In the genomic region with DNA sequence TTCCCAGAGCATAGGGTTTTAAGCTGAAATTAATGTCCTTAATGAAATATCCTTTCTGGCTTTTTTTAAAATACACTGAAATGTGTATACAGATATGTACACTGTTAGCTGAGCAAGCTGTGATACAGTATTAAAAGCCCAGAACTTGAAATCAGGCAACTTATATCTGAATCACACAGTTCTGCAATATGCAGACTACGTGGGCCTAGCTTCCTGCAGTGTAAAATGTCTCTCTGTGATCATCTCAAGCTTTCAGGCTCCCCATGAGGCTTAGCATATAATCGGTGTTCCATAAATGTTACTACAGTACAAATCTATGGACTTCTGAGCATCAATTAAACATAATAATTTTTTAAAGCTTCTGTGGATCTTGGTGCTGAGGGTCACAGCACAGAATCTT, we compare ENCODE assay signal across 16 cellular contexts. TPM values are rescaled to one million over a fixed set of nuclear protein-coding genes. Genes with fewer than 3 reads are reported as not detected.
DNase-seq lines count a peak whose midpoint lies in the region; ATAC-seq, FAIRE-seq and TF ChIP-seq lines count a peak whose summit lies in the region.
"Had no signal": no experiment of that assay in that cellular context is flagged by ENCODE, and none has a peak within 500 bp of the region (broad histone marks: within the 10 kb centered on the region; RNA-seq: fewer than 3 reads in every experiment).

No MANE protein-coding gene starts in this region.

- H3K4me3 Mint-ChIP-seq in activated CD4-positive, alpha-beta T cell treated with anti-CD3 and anti-CD28 coated beads, Interleukin-2, amount 10 ng/mL, durations not matched to agents 24 days and 14 days, result peak overlapping the region; percentile 79
- H3K4me3 Mint-ChIP-seq in activated naive CD8-positive, alpha-beta T cell treated with anti-CD3 and anti-CD28 coated beads for 36 hours, result peak overlapping the region; percentile 72
- H3K4me3 Mint-ChIP-seq: natural killer cell treated with Interleukin-12 subunit alpha and Interleukin-12 subunit beta and Interleukin-15 and Interleukin-18, amount 100 ng/mL, for 72 hours had no signal

- peak; percentile 39 for ATAC-seq in HG02852 (IDR thresholded peaks at IDR 0.05; ENCODE audit: unreplicated experiment)
- ATAC-seq in gastrocnemius medialis, result no peak
- ATAC-seq in left cardiac atrium, result no peak
- ATAC-seq: left ventricle myocardium superior had no signal

- H3K27me3 Mint-ChIP-seq in activated CD4-positive, alpha-beta T cell treated with anti-CD3 and anti-CD28 coated beads, Interleukin-2, amount 10 ng/mL, durations not matched to agents 24 days and 14 days, result peaks cover 3% of the 10 kb centered on the region
- H3K27me3 Mint-ChIP-seq in activated naive CD8-positive, alpha-beta T cell treated with anti-CD3 and anti-CD28 coated beads for 36 hours, result peaks cover 6% of the 10 kb centered on the region

- no peaks in the 10 kb centered on the region for H3K9me3 ChIP-seq in smooth muscle cell (replicated peaks; ENCODE audit: low read depth)
- H3K9me3 ChIP-seq in gastrocnemius medialis, result no peaks in the 10 kb centered on the region

- H3K27me3 ChIP-seq in smooth muscle cell (ENCODE audit: low read depth), result no peaks in the 10 kb centered on the region
- no peaks in the 10 kb centered on the region for H3K27me3 ChIP-seq in gastrocnemius medialis

- H3K36me3 Mint-ChIP-seq in activated CD4-positive, alpha-beta T cell treated with anti-CD3 and anti-CD28 coated beads, Interleukin-2, amount 10 ng/mL, durations not matched to agents 24 days and 14 days (ENCODE audit: low read depth), result no peaks in the 10 kb centered on the region
- H3K36me3 Mint-ChIP-seq in activated naive CD8-positive, alpha-beta T cell treated with anti-CD3 and anti-CD28 coated beads for 36 hours, result peaks cover 4% of the 10 kb centered on the region
- H3K36me3 Mint-ChIP-seq: natural killer cell treated with Interleukin-12 subunit alpha and Interleukin-12 subunit beta and Interleukin-15 and Interleukin-18, amount 100 ng/mL, for 72 hours had no signal

- intact Hi-C loops in activated CD4-positive, alpha-beta T cell treated with anti-CD3 and anti-CD28 coated beads, Interleukin-2, amount 10 ng/mL, durations not matched to agents 24 days and 14 days (cut with micrococcal nuclease), result no loop called here
- intact Hi-C loops in gastrocnemius medialis (cut with DNase I; ENCODE audit: low total_unique reads), result no loop called here
- intact Hi-C loops in left cardiac atrium (cut with DNase I), result no loop called here

- peak overlapping the region; percentile 66 for H3K27ac ChIP-seq in smooth muscle cell (ENCODE audit: low read depth)
- no peak overlapping the region for H3K27ac ChIP-seq in gastrocnemius medialis
- H3K27ac ChIP-seq: HL-60, VCaP had no signal

- H3K79me2 ChIP-seq in smooth muscle cell (ENCODE audit: low read depth), result no peaks in the 10 kb centered on the region

- TF ChIP-seq CTCF in smooth muscle cell (IDR thresholded peaks at IDR 0.05; ENCODE audit: borderline replicate concordance, insufficient read depth, poor library complexity, severe bottlenecking), result no peak
- no peak for TF ChIP-seq CTCF in gastrocnemius medialis (IDR thresholded peaks at IDR 0.05 in 4 of 5, conservative IDR thresholded peaks at IDR 0.05 in 1 of 5)

- no peak for DNase-seq in activated CD4-positive, alpha-beta T cell treated with anti-CD3 and anti-CD28 coated beads, Interleukin-2, amount 10 ng/mL, durations not matched to agents 24 days and 14 days
- no peak for DNase-seq in activated CD4-positive, alpha-beta T cell treated with anti-CD3 and anti-CD28 coated beads, Interleukin-2, amount 50 U/mL, for 48 hours
- no peak for DNase-seq in activated naive CD8-positive, alpha-beta T cell treated with anti-CD3 and anti-CD28 coated beads for 36 hours
- DNase-seq in smooth muscle cell (lab: John Stamatoyannopoulos, UW; ENCODE audit: unreplicated experiment) (no peak), GM12892 (ENCODE audit: insufficient read length) (no peak), gastrocnemius medialis (no peak), left cardiac atrium (no peak)
- DNase-seq: ACHN, COR-L47, GF-D8, left ventricle myocardium superior, NCI-H510A had no signal

- peak overlapping the region; percentile 71 for H3K4me2 ChIP-seq in smooth muscle cell

- peaks cover 37% of the 10 kb centered on the region for H3K4me1 Mint-ChIP-seq in activated CD4-positive, alpha-beta T cell treated with anti-CD3 and anti-CD28 coated beads, Interleukin-2, amount 10 ng/mL, durations not matched to agents 24 days and 14 days
- H3K4me1 Mint-ChIP-seq in activated naive CD8-positive, alpha-beta T cell treated with anti-CD3 and anti-CD28 coated beads for 36 hours, result peaks cover 46% of the 10 kb centered on the region

- H3F3A ChIP-seq in smooth muscle cell (ENCODE audit: low read depth), result peaks cover 4% of the 10 kb centered on the region

- H3K4me3 ChIP-seq in smooth muscle cell (no peak overlapping the region), gastrocnemius medialis (no peak overlapping the region)

- H4K20me1 ChIP-seq in smooth muscle cell (ENCODE audit: low read depth), result no peaks in the 10 kb centered on the region

- peak overlapping the region; percentile 28 for H3K9ac ChIP-seq in smooth muscle cell (ENCODE audit: low read depth)

- WGBS in smooth muscle cell (ENCODE audit: low lambda C conversion rate), result 49% methylated on average over 2 of the region's 2 CpGs

- in situ Hi-C loops in gastrocnemius medialis (cut with MboI; ENCODE audit: low sequenced_read_pairs in 4 of 4), result no loop called here

- H3K9me3 Mint-ChIP-seq in activated CD4-positive, alpha-beta T cell treated with anti-CD3 and anti-CD28 coated beads, Interleukin-2, amount 10 ng/mL, durations not matched to agents 24 days and 14 days, result no peaks in the 10 kb centered on the region
- no peaks in the 10 kb centered on the region for H3K9me3 Mint-ChIP-seq in activated naive CD8-positive, alpha-beta T cell treated with anti-CD3 and anti-CD28 coated beads for 36 hours
- H3K9me3 Mint-ChIP-seq: natural killer cell treated with Interleukin-12 subunit alpha and Interleukin-12 subunit beta and Interleukin-15 and Interleukin-18, amount 100 ng/mL, for 72 hours had no signal

- H3K27ac Mint-ChIP-seq in activated CD4-positive, alpha-beta T cell treated with anti-CD3 and anti-CD28 coated beads, Interleukin-2, amount 10 ng/mL, durations not matched to agents 24 days and 14 days, result peak overlapping the region; percentile 91
- peak overlapping the region; percentile 98 for H3K27ac Mint-ChIP-seq in activated naive CD8-positive, alpha-beta T cell treated with anti-CD3 and anti-CD28 coated beads for 36 hours
- H3K27ac Mint-ChIP-seq: natural killer cell treated with Interleukin-12 subunit alpha and Interleukin-12 subunit beta and Interleukin-15 and Interleukin-18, amount 100 ng/mL, for 72 hours had no signal

- H3K36me3 ChIP-seq in smooth muscle cell (ENCODE audit: low read depth) (no peaks in the 10 kb centered on the region), gastrocnemius medialis (no peaks in the 10 kb centered on the region)

- peak overlapping the region; percentile 34 for H2AFZ ChIP-seq in smooth muscle cell (ENCODE audit: low read depth)

- peaks cover 3% of the 10 kb centered on the region for H3K4me1 ChIP-seq in smooth muscle cell (ENCODE audit: low read depth)
- H3K4me1 ChIP-seq in gastrocnemius medialis, result no peaks in the 10 kb centered on the region

- TF ChIP-seq POLR2A in GM12892 (IDR thresholded peaks at IDR 0.05; ENCODE audit: low read depth, low read length), result no peak
- no peak for TF ChIP-seq POLR2A in gastrocnemius medialis (IDR thresholded peaks at IDR 0.05)

- no peak for FAIRE-seq in GM12892 (lab: Jason Lieb, UNC)

RNA-seq across cellular contexts. Expression of a gene that starts 8.2 kb away (rescaled TPM):
- 1.2 and 1.3 TPM in 2 replicates for total RNA-seq in activated CD4-positive, alpha-beta T cell treated with anti-CD3 and anti-CD28 coated beads, Interleukin-2, amount 10 ng/mL, durations not matched to agents 24 days and 14 days
- total RNA-seq in activated naive CD8-positive, alpha-beta T cell treated with anti-CD3 and anti-CD28 coated beads for 36 hours, result 1 to 10 TPM; 3.0 to 3.8 TPM
- total RNA-seq in smooth muscle cell, result 0.22 and 7.8 TPM in 2 replicates
- 2.2 and 2.5 TPM in 2 replicates for polyA plus RNA-seq in smooth muscle cell
- 0.25 TPM for polyA plus RNA-seq in GM12892 (2012; ENCODE audit: missing spikeins)
- total RNA-seq in gastrocnemius medialis, result not detected
- under 1 TPM in 1 of 2 donors, not detected in 1; 0.47 TPM for total RNA-seq in left cardiac atrium
- total RNA-seq: left ventricle myocardium superior had no signal

RNA-seq across cellular contexts. Expression of a gene that starts 8.9 kb away (rescaled TPM):
- total RNA-seq in activated CD4-positive, alpha-beta T cell treated with anti-CD3 and anti-CD28 coated beads, Interleukin-2, amount 10 ng/mL, durations not matched to agents 24 days and 14 days, result 61.8 and 71.8 TPM in 2 replicates
- 10 to 100 TPM; 78.1 to 79.0 TPM for total RNA-seq in activated naive CD8-positive, alpha-beta T cell treated with anti-CD3 and anti-CD28 coated beads for 36 hours
- total RNA-seq in smooth muscle cell, result 27.6 and 35.0 TPM in 2 replicates
- 72.6 and 80.8 TPM in 2 replicates for polyA plus RNA-seq in smooth muscle cell
- 49.0 TPM for polyA plus RNA-seq in GM12892 (2012; ENCODE audit: missing spikeins)
- 100 to 1,000 TPM in 2 of 4 donors, 10 to 100 TPM in 2; 40.0 to 108 (median 75.8) TPM for total RNA-seq in gastrocnemius medialis
- 100 to 1,000 TPM in 1 of 2 donors, 10 to 100 TPM in 1; 95.3 to 114 TPM for total RNA-seq in left cardiac atrium
